In genomic region chr2:241858206-241859016, GRCh38 we compare ENCODE assay signal across 8 cellular contexts. TPM values are rescaled to one million over a fixed set of nuclear protein-coding genes. Genes with fewer than 3 reads are reported as not detected.
DNase-seq lines count a peak whose midpoint lies in the region; ATAC-seq and TF ChIP-seq lines count a peak whose summit lies in the region.

PDCD1 (minus strand) TSS chr2:241858894; CDS start chr2:241858838, 56 bp downstream.

- H3K27ac ChIP-seq in PC-3 (ENCODE audit: low read length) (no peak within 1 kb of the TSS), mesenchymal stem cell (ENCODE audit: low read length, poor library complexity, severe bottlenecking) (no peak within 1 kb of the TSS)

- no peak within 1 kb of the TSS for H2BK12ac ChIP-seq in mesenchymal stem cell (ENCODE audit: low read length in 2 of 2)

- H3K36me3 ChIP-seq in PC-3 (ENCODE audit: low read depth, low read length) (no peaks in the 10 kb centered on the region), adipocyte (ENCODE audit: control insufficient read depth, insufficient read depth, low read length, severe bottlenecking) (no peaks in the 10 kb centered on the region), mesenchymal stem cell (ENCODE audit: control insufficient read depth in 1 of 2, insufficient read depth in 2 of 2, low read depth in 1 of 2, low read length in 2 of 2) (no peaks in the 10 kb centered on the region)

- H3K4me3 ChIP-seq in PC-3 (ENCODE audit: low read length) (peak within 1 kb of the TSS; percentile 55), adipocyte (ENCODE audit: low read length) (peak within 1 kb of the TSS; percentile 28), mesenchymal stem cell (ENCODE audit: insufficient read depth in 1 of 2, low read depth in 1 of 2, low read length in 2 of 2) (peak within 1 kb of the TSS in 1 of 2 experiments; percentile 66)

- H3K27ac Mint-ChIP-seq in stimulated activated naive CD8-positive, alpha-beta T cell treated with anti-CD3 and anti-CD28 coated beads, Interleukin-15, amount 100 ng/mL, for 72 hours, result peak within 1 kb of the TSS; percentile 96 to 97

- TF ChIP-seq CTCF in PC-3 (conservative IDR thresholded peaks at IDR 0.05; ENCODE audit: low read depth, low read length), result no peak

- 80% methylated on average over 20 of the region's 28 CpGs for WGBS in mesenchymal stem cell

- intact Hi-C loops in PC-3 (cut with micrococcal nuclease), result no loop called here

- BruUV-seq in PC-3 (replicated peaks; lab: Mats Ljungman, UMichigan), result no TSS peak

- ATAC-seq in GM19452 (IDR thresholded peaks at IDR 0.05; ENCODE audit: unreplicated experiment) (peak; percentile 37), PC-3 (no peak)
- peak; percentile 74 for ATAC-seq in stimulated activated naive CD8-positive, alpha-beta T cell treated with anti-CD3 and anti-CD28 coated beads, Interleukin-15, amount 100 ng/mL, for 72 hours

- H3K27me3 ChIP-seq in PC-3 (ENCODE audit: low read length) (no peaks in the 10 kb centered on the region), adipocyte (replicated peaks; ENCODE audit: control insufficient read depth, insufficient read depth, low read length) (peaks cover 18% of the 10 kb centered on the region), mesenchymal stem cell (ENCODE audit: control insufficient read depth in 1 of 2, insufficient read depth in 1 of 2, low read length in 2 of 2) (peaks cover 4 to 52% of the 10 kb centered on the region in 2 experiments)

- no peak within 1 kb of the TSS for H3K14ac ChIP-seq in mesenchymal stem cell (ENCODE audit: low read length in 2 of 2)

- H2BK120ac ChIP-seq in mesenchymal stem cell (ENCODE audit: low read depth, low read length), result no peak within 1 kb of the TSS

- no peaks in the 10 kb centered on the region for H3K79me1 ChIP-seq in mesenchymal stem cell (replicated peaks; ENCODE audit: low read length, poor library complexity, severe bottlenecking)

- H4K91ac ChIP-seq in mesenchymal stem cell (ENCODE audit: low read length), result no peak within 1 kb of the TSS

- no peak for DNase-seq in PC-3
- DNase-seq in adipocyte (ENCODE audit: low read depth), result no peak
- no peak for DNase-seq in mesenchymal stem cell
- peak; percentile 61 to 80 for DNase-seq in stimulated activated naive CD8-positive, alpha-beta T cell treated with anti-CD3 and anti-CD28 coated beads, Interleukin-15, amount 100 ng/mL, for 72 hours
- no peak for DNase-seq in C1 segment of cervical spinal cord (lab: John Stamatoyannopoulos, UW)
- no peak for DNase-seq in Ammon's horn (ENCODE audit: low spot score)
- DNase-seq in HEK293T (ENCODE audit: extremely low spot score), result no peak

- H3K4me1 ChIP-seq in PC-3 (ENCODE audit: insufficient read depth, low read length) (no peaks in the 10 kb centered on the region; the same call in 1 of the 2 replicates), adipocyte (ENCODE audit: control insufficient read depth, insufficient read depth, low read length) (peaks cover 16% of the 10 kb centered on the region), mesenchymal stem cell (ENCODE audit: control insufficient read depth, insufficient read depth, low read depth, low read length) (peaks cover 10% of the 10 kb centered on the region)

- CTCF ChIA-PET in PC-3 (lab: Charles Lee), result no interaction called here
- CTCF ChIA-PET in HEK293T (lab: Yijun Ruan, JAX), result no interaction called here

- H2BK15ac ChIP-seq in mesenchymal stem cell (ENCODE audit: low read depth, poor library complexity, severe bottlenecking), result no peak within 1 kb of the TSS

- H3K4me2 ChIP-seq in PC-3 (ENCODE audit: low read length) (peak within 1 kb of the TSS; percentile 77), mesenchymal stem cell (ENCODE audit: low read length, poor library complexity, severe bottlenecking) (no peak within 1 kb of the TSS)

- peaks cover 86% of the 10 kb centered on the region for H3K4me1 Mint-ChIP-seq in stimulated activated naive CD8-positive, alpha-beta T cell treated with anti-CD3 and anti-CD28 coated beads, Interleukin-15, amount 100 ng/mL, for 72 hours

- H3K9ac ChIP-seq in PC-3 (ENCODE audit: low read length) (no peak within 1 kb of the TSS), adipocyte (ENCODE audit: low read length) (peak within 1 kb of the TSS; percentile 43), mesenchymal stem cell (ENCODE audit: low read length) (peak within 1 kb of the TSS; percentile 75)

- H3K9me2 ChIP-seq in PC-3 (replicated peaks; ENCODE audit: low read length), result no peaks in the 10 kb centered on the region

- H2BK5ac ChIP-seq in mesenchymal stem cell (ENCODE audit: low read depth, low read length, poor library complexity, severe bottlenecking), result no peak within 1 kb of the TSS

- peak within 1 kb of the TSS; percentile 87 to 89 for H3K4me3 Mint-ChIP-seq in stimulated activated naive CD8-positive, alpha-beta T cell treated with anti-CD3 and anti-CD28 coated beads, Interleukin-15, amount 100 ng/mL, for 72 hours

- H3F3A ChIP-seq in PC-3 (ENCODE audit: low read length, unreplicated experiment), result no peaks in the 10 kb centered on the region

- peaks cover 9% of the 10 kb centered on the region for H3K27me3 Mint-ChIP-seq in stimulated activated naive CD8-positive, alpha-beta T cell treated with anti-CD3 and anti-CD28 coated beads, Interleukin-15, amount 100 ng/mL, for 72 hours

- H3K9me3 ChIP-seq in PC-3 (ENCODE audit: low read length) (no peaks in the 10 kb centered on the region), adipocyte (ENCODE audit: control insufficient read depth, low read length) (no peaks in the 10 kb centered on the region), mesenchymal stem cell (ENCODE audit: control insufficient read depth, low read length) (no peaks in the 10 kb centered on the region)

- no peak within 1 kb of the TSS for H3K23ac ChIP-seq in mesenchymal stem cell (ENCODE audit: low read length in 2 of 2)

- no peak within 1 kb of the TSS for H3K4ac ChIP-seq in mesenchymal stem cell (ENCODE audit: low read depth in 1 of 2, low read length in 2 of 2)

- H2AFZ ChIP-seq in PC-3 (ENCODE audit: low read length), result peak within 1 kb of the TSS; percentile 51
- H2AFZ ChIP-seq in mesenchymal stem cell (ENCODE audit: low read depth, low read length), result no peak within 1 kb of the TSS

- H3K18ac ChIP-seq in mesenchymal stem cell (ENCODE audit: low read depth in 1 of 2, low read length in 2 of 2), result no peak within 1 kb of the TSS

- no peak within 1 kb of the TSS for H4K8ac ChIP-seq in mesenchymal stem cell (ENCODE audit: low read length)

- peaks cover 6 to 11% of the 10 kb centered on the region in 2 donors for H3K9me3 Mint-ChIP-seq in stimulated activated naive CD8-positive, alpha-beta T cell treated with anti-CD3 and anti-CD28 coated beads, Interleukin-15, amount 100 ng/mL, for 72 hours

- POLR2A ChIA-PET in PC-3 (lab: Charles Lee; ENCODE audit: unreplicated experiment) (no interaction called here), HEK293T (lab: Yijun Ruan, JAX) (no interaction called here)

- no peak within 1 kb of the TSS for H2AK5ac ChIP-seq in mesenchymal stem cell (ENCODE audit: low read length, severe bottlenecking)

- H4K20me1 ChIP-seq in PC-3 (ENCODE audit: low read length), result no peaks in the 10 kb centered on the region

- no peaks in the 10 kb centered on the region for H3K79me2 ChIP-seq in PC-3 (ENCODE audit: low read length)

TF ChIP-seq in HEK293T, 16 proteins besides CTCF, POLR2A, EP300 and RAD21:
- TF ChIP-seq PKNOX1 (IDR thresholded peaks at IDR 0.05), result no peak
- TF ChIP-seq CTBP1 (IDR thresholded peaks at IDR 0.05; ENCODE audit: borderline replicate concordance), result no peak
- no peak for TF ChIP-seq BHLHE40 (IDR thresholded peaks at IDR 0.05; ENCODE audit: borderline replicate concordance)
- TF ChIP-seq FOXM1 (IDR thresholded peaks at IDR 0.05; ENCODE audit: borderline replicate concordance), result no peak

RNA-seq across cellular contexts. Expression of gene PDCD1, which starts in this region (rescaled TPM):
- total RNA-seq in PC-3 (2014; rRNA removed), result not detected in 2 replicates
- not detected for polyA plus RNA-seq in mesenchymal stem cell (2013, experiment 1 of 2)
- not detected for polyA plus RNA-seq in mesenchymal stem cell (2013, experiment 2 of 2)

Comparison
In these comparisons a context has a peak if more than half of its experiments do, and no peak if none do; other contexts are left out.
1. DNase-seq: peak in stimulated activated naive CD8-positive, alpha-beta T cell treated with anti-CD3 and anti-CD28 coated beads, Interleukin-15, amount 100 ng/mL, for 72 hours (2 of 2); none in PC-3 (single experiment), adipocyte (single experiment), mesenchymal stem cell (single experiment), C1 segment of cervical spinal cord (0 of 14), Ammon's horn (single experiment) and HEK293T (single experiment).